Comparison of ENCODE assay signal across 1 cellular context in genomic region chr9:129755151-129755550, GRCh38.
TF ChIP-seq lines count a peak whose summit lies in the region.

No MANE protein-coding gene starts in this region.

TF ChIP-seq in K562, 482 proteins besides CTCF, POLR2A, EP300 and RAD21:
- TF ChIP-seq ARID4B (CRISPR knock-in tag; IDR thresholded peaks at IDR 0.05) (no peak), ZFP36 (IDR thresholded peaks at IDR 0.05; ENCODE audit: low read depth, low read length, partially characterized antibody) (peak; percentile 39)
